In genomic region chr5:131223751-131224386, GRCh38 we compare ENCODE assay signal across 21 cellular contexts. TPM values are rescaled to one million over a fixed set of nuclear protein-coding genes. Genes with fewer than 3 reads are reported as not detected.
A peak's percentile ranks its signal among the peaks of the same experiment; 100 is the strongest.
DNase-seq lines count a peak whose midpoint lies in the region; ATAC-seq, FAIRE-seq and TF ChIP-seq lines count a peak whose summit lies in the region.
"Had no signal": no experiment of that assay in that cellular context is flagged by ENCODE, and none has a peak within 500 bp of the region (broad histone marks: within the 10 kb centered on the region; RNA-seq: fewer than 3 reads in every experiment).

No MANE protein-coding gene starts in this region.

- no peaks in the 10 kb centered on the region for H3F3A ChIP-seq in OCI-LY1 (ENCODE audit: insufficient read depth, low read length)

- H3K36me3 Mint-ChIP-seq in activated CD4-positive, alpha-beta T cell treated with anti-CD3 and anti-CD28 coated beads, Interleukin-2, amount 10 ng/mL, durations not matched to agents 7 days and 5 days (ENCODE audit: low read depth), result peaks cover 1% of the 10 kb centered on the region

- CTCF ChIA-PET in activated CD4-positive, alpha-beta T cell treated with anti-CD3 and anti-CD28 coated beads, Interleukin-2, amount 10 ng/mL, durations not matched to agents 7 days and 5 days (lab: Charles Lee), result interaction anchor here (0.5 to 1.3 kb wide), 6 partner anchors 10 to 147 kb away, joined by 3 to 6 read pairs (median 3); no protein-coding TSS in a partner anchor

- no peak overlapping the region for H3K4me3 Mint-ChIP-seq in activated CD4-positive, alpha-beta T cell treated with anti-CD3 and anti-CD28 coated beads, Interleukin-2, amount 10 ng/mL, durations not matched to agents 7 days and 5 days
- H3K4me3 Mint-ChIP-seq: CD8-positive, alpha-beta memory T cell had no signal

- DNase-seq in EL (peak; percentile 7), GM12892 (ENCODE audit: insufficient read length) (no peak), HuH-7 (ENCODE audit: low spot score) (no peak), foreskin keratinocyte (no peak), coronary artery (ENCODE audit: low spot score) (no peak)
- DNase-seq in activated CD4-positive, alpha-beta T cell treated with anti-CD3 and anti-CD28 coated beads, Interleukin-2, amount 10 ng/mL, durations not matched to agents 7 days and 5 days, result no peak
- DNase-seq: DMS53; Kasumi-1; NCI-H1105 treated with DMSO at 0.1 percent for 48 hours; NCI-H1694 treated with DMSO at 0.1 percent for 48 hours; NCI-H2107; NCI-H510A; NCI-H748 treated with DMSO at 0.1 percent for 48 hours; NK-92 treated with Interleukin-12 subunit alpha and Interleukin-12 subunit beta, amount 100 ng/mL, for 24 hours; SHP77 treated with DMSO at 0.1 percent for 48 hours had no signal

- no peak overlapping the region for H3K9ac ChIP-seq in OCI-LY1 (ENCODE audit: low read length)
- no peak overlapping the region for H3K9ac ChIP-seq in mucosa of rectum (ENCODE audit: low read depth in 1 of 2, low read length in 2 of 2)
- H3K9ac ChIP-seq: BLaER1 treated with 17β-estradiol and CSF1 and Interleukin-3, amounts not matched to agents 10 nM and 100 nM had no signal

- peaks cover 41% of the 10 kb centered on the region for H3K79me2 ChIP-seq in OCI-LY1 (ENCODE audit: insufficient read depth, low read length)

- no peak overlapping the region for H3K27ac Mint-ChIP-seq in activated CD4-positive, alpha-beta T cell treated with anti-CD3 and anti-CD28 coated beads, Interleukin-2, amount 10 ng/mL, durations not matched to agents 7 days and 5 days

- no peaks in the 10 kb centered on the region for H3K27me3 Mint-ChIP-seq in activated CD4-positive, alpha-beta T cell treated with anti-CD3 and anti-CD28 coated beads, Interleukin-2, amount 10 ng/mL, durations not matched to agents 7 days and 5 days
- H3K27me3 Mint-ChIP-seq: CD8-positive, alpha-beta memory T cell had no signal

- no peaks in the 10 kb centered on the region for H3K9me2 ChIP-seq in OCI-LY1 (ENCODE audit: low read depth, low read length)

- H3K27ac ChIP-seq in OCI-LY1 (ENCODE audit: low read depth, low read length, poor library complexity, severe bottlenecking) (peak overlapping the region; percentile 29), mucosa of rectum (ENCODE audit: low read depth in 2 of 2, low read length in 2 of 2) (peak overlapping the region; percentile 71 to 82), foreskin keratinocyte (no peak overlapping the region), coronary artery (no peak overlapping the region)
- H3K27ac ChIP-seq: A549 had no signal

- peaks cover 7% of the 10 kb centered on the region for H3K4me1 Mint-ChIP-seq in activated CD4-positive, alpha-beta T cell treated with anti-CD3 and anti-CD28 coated beads, Interleukin-2, amount 10 ng/mL, durations not matched to agents 7 days and 5 days

- H2AFZ ChIP-seq in OCI-LY1 (ENCODE audit: low read length), result no peak overlapping the region

- POLR2A ChIA-PET in activated CD4-positive, alpha-beta T cell treated with anti-CD3 and anti-CD28 coated beads, Interleukin-2, amount 10 ng/mL, durations not matched to agents 7 days and 5 days (lab: Charles Lee), result no interaction called here

- peak; percentile 78 for FAIRE-seq in GM12892 (lab: Jason Lieb, UNC)
- FAIRE-seq: A549, H1 had no signal

- H3K36me3 ChIP-seq in OCI-LY1 (ENCODE audit: insufficient read depth, low read length) (peaks cover 72% of the 10 kb centered on the region), mucosa of rectum (ENCODE audit: control insufficient read depth in 2 of 2, insufficient read depth in 2 of 2, low read length in 2 of 2) (no peaks in the 10 kb centered on the region)
- H3K36me3 ChIP-seq: BLaER1 treated with 17β-estradiol and CSF1 and Interleukin-3, amounts not matched to agents 10 nM and 100 nM had no signal

- H3K4me1 ChIP-seq in OCI-LY1 (ENCODE audit: insufficient read depth, low read length, severe bottlenecking) (no peaks in the 10 kb centered on the region), mucosa of rectum (ENCODE audit: control insufficient read depth in 2 of 2, insufficient read depth in 2 of 2, low read length in 2 of 2) (peaks cover 25 to 26% of the 10 kb centered on the region in 2 donors), foreskin keratinocyte (peaks cover 18% of the 10 kb centered on the region)

- H3K27me3 ChIP-seq in OCI-LY1 (ENCODE audit: insufficient read depth, low read length) (no peaks in the 10 kb centered on the region), mucosa of rectum (ENCODE audit: control insufficient read depth in 2 of 2, insufficient read depth in 2 of 2, low read length in 2 of 2) (no peaks in the 10 kb centered on the region), foreskin keratinocyte (no peaks in the 10 kb centered on the region)
- H3K27me3 ChIP-seq: BLaER1 treated with 17β-estradiol and CSF1 and Interleukin-3, amounts not matched to agents 10 nM and 100 nM had no signal

- H3K9me3 Mint-ChIP-seq in activated CD4-positive, alpha-beta T cell treated with anti-CD3 and anti-CD28 coated beads, Interleukin-2, amount 10 ng/mL, durations not matched to agents 7 days and 5 days, result no peaks in the 10 kb centered on the region
- H3K9me3 Mint-ChIP-seq: CD8-positive, alpha-beta memory T cell had no signal

- H3K4me3 ChIP-seq in OCI-LY1 (ENCODE audit: low read depth, low read length, poor library complexity, severe bottlenecking) (no peak overlapping the region), mucosa of rectum (ENCODE audit: low read length in 2 of 2) (peak overlapping the region in 1 of 2 donors; percentile 62), coronary artery (no peak overlapping the region)
- H3K4me3 ChIP-seq: A549; BLaER1 treated with 17β-estradiol and CSF1 and Interleukin-3, amounts not matched to agents 10 nM and 100 nM had no signal

- no peak overlapping the region for H3K4me2 ChIP-seq in OCI-LY1 (ENCODE audit: low read length)
- H3K4me2 ChIP-seq: A549 had no signal

- no peak for TF ChIP-seq CTCF in OCI-LY1 (IDR thresholded peaks at IDR 0.05; ENCODE audit: low read length)
- no peak for TF ChIP-seq CTCF in foreskin keratinocyte (conservative IDR thresholded peaks at IDR 0.05)
- TF ChIP-seq CTCF in coronary artery (IDR thresholded peaks at IDR 0.05), result no peak

- TF ChIP-seq POLR2A in GM12892 (IDR thresholded peaks at IDR 0.05; ENCODE audit: low read depth, low read length), result no peak

- H3K9me3 ChIP-seq in OCI-LY1 (ENCODE audit: low read length) (no peaks in the 10 kb centered on the region), mucosa of rectum (ENCODE audit: control insufficient read depth in 2 of 2, low read length in 2 of 2) (no peaks in the 10 kb centered on the region)
- H3K9me3 ChIP-seq: A549 had no signal

- ATAC-seq in foreskin keratinocyte, result no peak

- no peaks in the 10 kb centered on the region for H4K20me1 ChIP-seq in OCI-LY1 (ENCODE audit: insufficient read depth, low read length)
- H4K20me1 ChIP-seq: BLaER1 treated with 17β-estradiol and CSF1 and Interleukin-3, amounts not matched to agents 10 nM and 100 nM had no signal

RNA-seq across cellular contexts. Expression of gene CDC42SE2, which starts 40.0 kb away (rescaled TPM):
- polyA plus RNA-seq in GM12892 (2012; ENCODE audit: missing spikeins), result 86.3 TPM
- 100 to 1,000 TPM; 145 TPM for total RNA-seq in activated CD4-positive, alpha-beta T cell treated with anti-CD3 and anti-CD28 coated beads, Interleukin-2, amount 10 ng/mL, durations not matched to agents 7 days and 5 days
- total RNA-seq in foreskin keratinocyte, result 23.7 and 24.8 TPM in 2 replicates
- 8.8 and 10.4 TPM in 2 replicates for polyA plus RNA-seq in foreskin keratinocyte

RNA-seq across cellular contexts. Expression of gene LYRM7, which starts 53.1 kb away (rescaled TPM):
- polyA plus RNA-seq in GM12892 (2012; ENCODE audit: missing spikeins), result 15.7 TPM
- total RNA-seq in activated CD4-positive, alpha-beta T cell treated with anti-CD3 and anti-CD28 coated beads, Interleukin-2, amount 10 ng/mL, durations not matched to agents 7 days and 5 days, result 10 to 100 TPM; 11.0 to 12.0 TPM
- total RNA-seq in foreskin keratinocyte, result 5.0 and 8.0 TPM in 2 replicates
- 3.4 and 4.2 TPM in 2 replicates for polyA plus RNA-seq in foreskin keratinocyte

RNA-seq across cellular contexts. Expression of gene HINT1, which starts 58.8 kb away (rescaled TPM):
- polyA plus RNA-seq in GM12892 (2012; ENCODE audit: missing spikeins), result 461 TPM
- 100 to 1,000 TPM; 274 to 278 TPM for total RNA-seq in activated CD4-positive, alpha-beta T cell treated with anti-CD3 and anti-CD28 coated beads, Interleukin-2, amount 10 ng/mL, durations not matched to agents 7 days and 5 days
- 355 TPM in 2 replicates for total RNA-seq in foreskin keratinocyte
- polyA plus RNA-seq in foreskin keratinocyte, result 619 and 631 TPM in 2 replicates

Comparison
In these comparisons a context has a peak if more than half of its experiments do, and no peak if none do; other contexts are left out.
1. H3K27ac ChIP-seq: peak in OCI-LY1 (single experiment) and mucosa of rectum (2 of 2); none in foreskin keratinocyte (single experiment) and coronary artery (0 of 2).